Comparison of ENCODE assay signal across 30 cellular contexts in the genomic region with DNA sequence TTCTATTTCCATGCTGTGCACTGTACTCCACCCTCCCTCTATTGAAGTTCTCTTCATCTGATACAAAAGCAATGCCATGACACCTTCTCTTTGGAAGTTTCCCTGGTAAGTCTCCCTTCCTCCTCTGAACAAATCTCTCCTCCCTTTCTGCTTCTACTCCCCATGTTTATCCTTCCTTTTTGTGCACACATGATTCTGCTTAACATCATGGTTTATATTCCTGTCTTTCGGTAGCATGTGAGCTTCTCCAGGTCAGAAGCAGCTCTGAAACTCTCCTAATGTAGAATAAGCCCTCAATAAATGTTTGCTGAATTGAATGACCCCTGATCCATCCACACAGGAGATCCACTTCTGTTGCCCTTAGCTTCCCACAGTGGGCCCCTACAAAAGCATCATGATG.
"Had no signal": no experiment of that assay in that cellular context is flagged by ENCODE, and none has a peak within 500 bp of the region (broad histone marks: within the 10 kb centered on the region; RNA-seq: fewer than 3 reads in every experiment).

No MANE protein-coding gene starts in this region.

- H3K27me3 ChIP-seq: adrenal gland, ascending aorta, body of pancreas, brain microvascular endothelial cell, breast epithelium, cardiac muscle cell had no signal

- H3K4me3 ChIP-seq: adrenal gland, ascending aorta, body of pancreas, breast epithelium, cardiac muscle cell had no signal

- DNase-seq: activated effector memory CD4-positive, alpha-beta T cell treated with anti-CD3 and anti-CD28 coated beads, Interleukin-2, amount 50 U/mL, for 16 hours; activated effector memory CD4-positive, alpha-beta T cell treated with Interleukin-2 at 50 U/mL for 16 hours; activated gamma-delta T cell; activated gamma-delta T cell treated with Interleukin-2 at 50 U/mL for 16 hours; activated naive CD4-positive, alpha-beta T cell; activated naive CD4-positive, alpha-beta T cell treated with anti-CD3 and anti-CD28 coated beads for 36 hours; activated naive CD4-positive, alpha-beta T cell treated with anti-CD3 and anti-CD28 coated beads, Interleukin-2, amount 10 ng/mL, durations not matched to agents 7 days and 5 days; activated naive CD4-positive, alpha-beta T cell treated with anti-CD3 and anti-CD28 coated beads, Interleukin-2, amount 50 U/mL, for 16 hours; activated naive CD4-positive, alpha-beta T cell treated with Interleukin-2 at 50 U/mL for 16 hours; activated naive CD8-positive, alpha-beta T cell treated with anti-CD3 and anti-CD28 coated beads for 36 hours; activated naive CD8-positive, alpha-beta T cell treated with anti-CD3 and anti-CD28 coated beads, Interleukin-2, amount 10 ng/mL, durations not matched to agents 7 days and 5 days; activated naive CD8-positive, alpha-beta T cell treated with anti-CD3 and anti-CD28 coated beads, Interleukin-2, amount 50 U/mL, for 24 hours; activated T-cell treated with anti-CD3 and anti-CD28 coated beads, Interleukin-2, amount 50 U/mL, for 1 hour; activated T-cell treated with anti-CD3 and anti-CD28 coated beads, Interleukin-2, amount 50 U/mL, for 24 hours; activated T-cell treated with anti-CD3 and anti-CD28 coated beads, Interleukin-2, amount 50 U/mL, for 4 hours; activated T-cell treated with anti-CD3 and anti-CD28 coated beads, Interleukin-2, amount 50 U/mL, for 48 hours; activated T-cell treated with anti-CD3 and anti-CD28 coated beads, Interleukin-2, amount 50 U/mL, for 72 hours; adrenal gland; amniotic stem cell; amygdala; anterior cingulate cortex; aorta; body of pancreas; brain microvascular endothelial cell; caudate nucleus; central memory CD4-positive, alpha-beta T cell; cerebellar nuclear complex had no signal

- H3K4me1 ChIP-seq: body of pancreas, breast epithelium had no signal

- H3K9me3 ChIP-seq: adrenal gland, ascending aorta, body of pancreas, breast epithelium had no signal

- H3K36me3 ChIP-seq: adrenal gland, ascending aorta, brain microvascular endothelial cell, breast epithelium, cardiac muscle cell had no signal

- H3K27ac ChIP-seq: adrenal gland, ascending aorta, body of pancreas, brain microvascular endothelial cell, breast epithelium, cardiac muscle cell had no signal
